1 cellular context compared by ENCODE assay signal in the genomic region with DNA sequence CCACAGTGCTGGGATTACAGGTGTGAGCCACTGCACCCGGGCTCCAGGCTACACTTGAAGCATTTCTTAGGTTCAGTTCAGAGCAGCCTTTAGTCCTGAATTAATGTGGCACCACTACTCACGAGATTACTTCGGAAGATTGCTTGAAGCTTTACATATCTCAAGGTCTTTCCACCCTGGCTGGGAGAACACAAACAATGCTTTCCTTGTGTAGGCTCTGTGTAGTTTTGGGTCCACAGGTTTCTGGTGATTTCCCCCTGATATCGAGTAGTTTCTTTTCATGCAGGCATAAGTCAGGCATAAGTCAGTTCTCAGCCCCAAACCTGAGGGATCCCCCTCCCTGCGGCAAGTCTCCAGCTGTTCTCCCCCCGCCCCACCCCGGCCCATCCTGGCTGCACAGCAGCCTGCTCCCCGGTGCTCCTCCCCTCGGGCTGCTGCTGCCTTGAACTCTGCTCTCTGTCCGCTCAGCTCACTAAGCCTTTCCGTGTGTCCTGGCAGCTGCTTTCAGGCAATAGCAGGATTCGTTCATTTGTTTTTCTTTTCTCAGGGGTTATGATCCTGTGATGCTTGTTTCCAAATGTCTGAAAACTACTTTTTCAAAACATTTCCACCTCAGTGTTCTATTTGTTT.
TF ChIP-seq lines count a peak whose summit lies in the region.

No MANE protein-coding gene starts in this region.

TF ChIP-seq in SK-N-SH, 30 proteins besides CTCF, POLR2A, EP300 and RAD21 (continued from another document):
- TF ChIP-seq, protein P1, sequence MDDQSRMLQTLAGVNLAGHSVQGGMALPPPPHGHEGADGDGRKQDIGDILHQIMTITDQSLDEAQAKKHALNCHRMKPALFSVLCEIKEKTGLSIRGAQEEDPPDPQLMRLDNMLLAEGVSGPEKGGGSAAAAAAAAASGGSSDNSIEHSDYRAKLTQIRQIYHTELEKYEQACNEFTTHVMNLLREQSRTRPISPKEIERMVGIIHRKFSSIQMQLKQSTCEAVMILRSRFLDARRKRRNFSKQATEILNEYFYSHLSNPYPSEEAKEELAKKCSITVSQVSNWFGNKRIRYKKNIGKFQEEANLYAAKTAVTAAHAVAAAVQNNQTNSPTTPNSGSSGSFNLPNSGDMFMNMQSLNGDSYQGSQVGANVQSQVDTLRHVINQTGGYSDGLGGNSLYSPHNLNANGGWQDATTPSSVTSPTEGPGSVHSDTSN (IDR thresholded peaks at IDR 0.05), result no peak
- no peak for TF ChIP-seq ELF1 (IDR thresholded peaks at IDR 0.05)
